ENCODE assay signal across 14 cellular contexts in genomic region chr10:42482411-42482810, GRCh38.
DNase-seq lines count a peak whose midpoint lies in the region; ATAC-seq lines count a peak whose summit lies in the region.
"Had no signal": no experiment of that assay in that cellular context is flagged by ENCODE, and none has a peak within 500 bp of the region (broad histone marks: within the 10 kb centered on the region; RNA-seq: fewer than 3 reads in every experiment).

No MANE protein-coding gene starts in this region.

- no peak overlapping the region for H3K27ac Mint-ChIP-seq in activated CD4-positive, alpha-beta memory T cell treated with anti-CD3 and anti-CD28 coated beads, Interleukin-2, amount 10 ng/mL, durations not matched to agents 7 days and 5 days
- no peak overlapping the region for H3K27ac Mint-ChIP-seq in activated naive CD4-positive, alpha-beta T cell treated with anti-CD3 and anti-CD28 coated beads, Interleukin-2, amount 50 U/mL, for 72 hours

- no peak overlapping the region for H3K4me3 Mint-ChIP-seq in activated CD4-positive, alpha-beta memory T cell treated with anti-CD3 and anti-CD28 coated beads, Interleukin-2, amount 10 ng/mL, durations not matched to agents 7 days and 5 days

- POLR2A ChIA-PET in activated CD4-positive, alpha-beta memory T cell treated with anti-CD3 and anti-CD28 coated beads, Interleukin-2, amount 10 ng/mL, durations not matched to agents 7 days and 5 days (lab: Charles Lee), result no interaction called here

- ATAC-seq in activated naive CD4-positive, alpha-beta T cell treated with anti-CD3 and anti-CD28 coated beads, Interleukin-2, amount 50 U/mL, for 72 hours, result no peak

- CTCF ChIA-PET in activated CD4-positive, alpha-beta memory T cell treated with anti-CD3 and anti-CD28 coated beads, Interleukin-2, amount 10 ng/mL, durations not matched to agents 7 days and 5 days (lab: Charles Lee), result no interaction called here

- no peaks in the 10 kb centered on the region for H3K27me3 Mint-ChIP-seq in activated CD4-positive, alpha-beta memory T cell treated with anti-CD3 and anti-CD28 coated beads, Interleukin-2, amount 10 ng/mL, durations not matched to agents 7 days and 5 days

- H3K4me1 Mint-ChIP-seq in activated CD4-positive, alpha-beta memory T cell treated with anti-CD3 and anti-CD28 coated beads, Interleukin-2, amount 10 ng/mL, durations not matched to agents 7 days and 5 days, result no peaks in the 10 kb centered on the region

- DNase-seq in AG08396 (ENCODE audit: low spot score) (peak; percentile 37), GM04503 (ENCODE audit: low read depth) (peak; percentile 28), RKO (ENCODE audit: low spot score) (peak; percentile 13), kidney tubule cell (ENCODE audit: low spot score) (peak; percentile 16), T-helper 1 cell (no peak), HK-2 (ENCODE audit: unreplicated experiment) (no peak)
- DNase-seq in activated CD4-positive, alpha-beta memory T cell treated with anti-CD3 and anti-CD28 coated beads, Interleukin-2, amount 10 ng/mL, durations not matched to agents 7 days and 5 days, result no peak
- no peak for DNase-seq in activated naive CD4-positive, alpha-beta T cell treated with anti-CD3 and anti-CD28 coated beads, Interleukin-2, amount 50 U/mL, for 72 hours (ENCODE audit: low spot score in 2 of 2)
- DNase-seq: NCI-H1436, NCI-H2029, NCI-H2171 treated with DMSO at 0.1 percent for 48 hours, NCI-H748 treated with DMSO at 0.1 percent for 48 hours, OCI-M1, SJCRH30 had no signal

- peaks cover 3% of the 10 kb centered on the region for H3K9me3 Mint-ChIP-seq in activated CD4-positive, alpha-beta memory T cell treated with anti-CD3 and anti-CD28 coated beads, Interleukin-2, amount 10 ng/mL, durations not matched to agents 7 days and 5 days
- peaks cover 10 to 14% of the 10 kb centered on the region in 2 donors for H3K9me3 Mint-ChIP-seq in activated naive CD4-positive, alpha-beta T cell treated with anti-CD3 and anti-CD28 coated beads, Interleukin-2, amount 50 U/mL, for 72 hours

- no peaks in the 10 kb centered on the region for H3K36me3 Mint-ChIP-seq in activated CD4-positive, alpha-beta memory T cell treated with anti-CD3 and anti-CD28 coated beads, Interleukin-2, amount 10 ng/mL, durations not matched to agents 7 days and 5 days (ENCODE audit: low read depth)
- no peaks in the 10 kb centered on the region for H3K36me3 Mint-ChIP-seq in activated naive CD4-positive, alpha-beta T cell treated with anti-CD3 and anti-CD28 coated beads, Interleukin-2, amount 50 U/mL, for 72 hours

Comparison
In these comparisons a context has a peak if more than half of its experiments do, and no peak if none do; other contexts are left out.
1. DNase-seq: peak in AG08396 (single experiment), GM04503 (single experiment), RKO (single experiment) and kidney tubule cell (single experiment); none in T-helper 1 cell (0 of 5), activated CD4-positive, alpha-beta memory T cell treated with anti-CD3 and anti-CD28 coated beads, Interleukin-2, amount 10 ng/mL, durations not matched to agents 7 days and 5 days (single experiment), activated naive CD4-positive, alpha-beta T cell treated with anti-CD3 and anti-CD28 coated beads, Interleukin-2, amount 50 U/mL, for 72 hours (0 of 2) and HK-2 (single experiment).